In genomic region chr19:2129892-2130770, GRCh38 we compare ENCODE assay signal across 2 cellular contexts.
TF ChIP-seq lines count a peak whose summit lies in the region.

No MANE protein-coding gene starts in this region.

TF ChIP-seq in HCT116, 20 proteins besides CTCF, POLR2A, EP300 and RAD21:
- TF ChIP-seq CBX3 (IDR thresholded peaks at IDR 0.05; ENCODE audit: low read depth) (no peak), YY1 (IDR thresholded peaks at IDR 0.05; ENCODE audit: extremely low read depth, insufficient replicate concordance, low read depth, low read length) (no peak), TCF7L2 (IDR thresholded peaks at IDR 0.05; ENCODE audit: borderline replicate concordance, extremely low read depth, insufficient read depth, insufficient read length) (no peak), REST (IDR thresholded peaks at IDR 0.05; ENCODE audit: low read depth) (no peak), SIN3A (IDR thresholded peaks at IDR 0.05; ENCODE audit: low read depth) (no peak), JUND (IDR thresholded peaks at IDR 0.05) (no peak), SRF (IDR thresholded peaks at IDR 0.05; ENCODE audit: low read depth) (no peak)

TF ChIP-seq in GM12878, 131 proteins besides CTCF, POLR2A, EP300 and RAD21:
- TF ChIP-seq RELA (IDR thresholded peaks at IDR 0.05; ENCODE audit: borderline replicate concordance, partially characterized antibody) (no peak), POLR2AphosphoS5 (IDR thresholded peaks at IDR 0.05; ENCODE audit: low read length) (no peak), RB1 (IDR thresholded peaks at IDR 0.05; ENCODE audit: borderline replicate concordance) (no peak), CREM (IDR thresholded peaks at IDR 0.05; ENCODE audit: low read depth) (no peak), CBX5 (IDR thresholded peaks at IDR 0.05; ENCODE audit: low read depth) (no peak), WRNIP1 (IDR thresholded peaks at IDR 0.05; ENCODE audit: borderline replicate concordance, low read depth, low read length) (no peak), BCL11A (IDR thresholded peaks at IDR 0.05; ENCODE audit: low read depth, low read length) (no peak), SRF (IDR thresholded peaks at IDR 0.05; ENCODE audit: low read depth in 2 of 2, low read length in 2 of 2) (no peak), REST (IDR thresholded peaks at IDR 0.05; ENCODE audit: low read depth, low read length) (no peak), ZBED1 (IDR thresholded peaks at IDR 0.05; ENCODE audit: borderline replicate concordance) (no peak)
- TF ChIP-seq, protein P1, sequence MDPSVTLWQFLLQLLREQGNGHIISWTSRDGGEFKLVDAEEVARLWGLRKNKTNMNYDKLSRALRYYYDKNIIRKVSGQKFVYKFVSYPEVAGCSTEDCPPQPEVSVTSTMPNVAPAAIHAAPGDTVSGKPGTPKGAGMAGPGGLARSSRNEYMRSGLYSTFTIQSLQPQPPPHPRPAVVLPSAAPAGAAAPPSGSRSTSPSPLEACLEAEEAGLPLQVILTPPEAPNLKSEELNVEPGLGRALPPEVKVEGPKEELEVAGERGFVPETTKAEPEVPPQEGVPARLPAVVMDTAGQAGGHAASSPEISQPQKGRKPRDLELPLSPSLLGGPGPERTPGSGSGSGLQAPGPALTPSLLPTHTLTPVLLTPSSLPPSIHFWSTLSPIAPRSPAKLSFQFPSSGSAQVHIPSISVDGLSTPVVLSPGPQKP (IDR thresholded peaks at IDR 0.05; ENCODE audit: low read depth, low read length) = no peak
TF ChIP-seq in GM12878: peak in this region for 0.
